Comparison of ENCODE assay signal across 9 cellular contexts in genomic region chr1:26284597-26285351, GRCh38. TPM values are rescaled to one million over a fixed set of nuclear protein-coding genes. Genes with fewer than 3 reads are reported as not detected.
DNase-seq lines count a peak whose midpoint lies in the region; ATAC-seq, FAIRE-seq and TF ChIP-seq lines count a peak whose summit lies in the region.
"Had no signal": no experiment of that assay in that cellular context is flagged by ENCODE, and none has a peak within 500 bp of the region (broad histone marks: within the 10 kb centered on the region; RNA-seq: fewer than 3 reads in every experiment).

No MANE protein-coding gene starts in this region.

- CTCF ChIA-PET in CD8-positive, alpha-beta memory T cell (lab: Charles Lee): interaction anchor here (0.9 to 21.9 kb wide), 24 partner anchors 9 to 147 kb away, joined by 3 to 840 read pairs (median 6); partner anchors contain the start of genes C1orf232, CD52, CEP85 and DHDDS

- peak; percentile 86 to 97 (median 91) for DNase-seq in CD8-positive, alpha-beta memory T cell
- DNase-seq in RPMI7951 (ENCODE audit: low read depth) (peak; percentile 96), activated T-helper 1 cell treated with Interleukin-2 at 50 U/mL for 16 hours (ENCODE audit: low read depth) (peak; percentile 90), fibroblast of the aortic adventitia (ENCODE audit: low read depth) (peak; percentile 90), pancreas (peak in 5 of 6 donors; percentile 43 to 83 (median 60))

- H3K27ac ChIP-seq in CD8-positive, alpha-beta memory T cell (ENCODE audit: low read depth, low read length): peak overlapping the region; percentile 60
- H3K27ac ChIP-seq in pancreas (no peak overlapping the region), thymus (ENCODE audit: low read depth) (peak overlapping the region; percentile 94)

- no peaks in the 10 kb centered on the region for H3K9me3 Mint-ChIP-seq in CD8-positive, alpha-beta memory T cell

- TF ChIP-seq CTCF in fibroblast of the aortic adventitia (IDR thresholded peaks at IDR 0.05; ENCODE audit: insufficient read depth, low read length) (peak; percentile 79), pancreas (IDR thresholded peaks at IDR 0.05) (peak; percentile 41 to 63 (median 52))

- POLR2A ChIA-PET in CD8-positive, alpha-beta memory T cell (lab: Charles Lee): interaction anchor here (0.5 to 10.6 kb wide), 14 partner anchors 9 to 1336 kb away, joined by 3 to 287 read pairs (median 4); partner anchors contain the start of genes CD52 and UBXN11

- H3K9me3 ChIP-seq in CD8-positive, alpha-beta memory T cell (ENCODE audit: low read length): no peaks in the 10 kb centered on the region
- H3K9me3 ChIP-seq in pancreas (no peaks in the 10 kb centered on the region), thymus (ENCODE audit: control insufficient read depth) (no peaks in the 10 kb centered on the region)

- H3K4me1 Mint-ChIP-seq in CD8-positive, alpha-beta memory T cell: peaks cover 84 to 93% (median 87%) of the 10 kb centered on the region in 3 donors

- no peaks in the 10 kb centered on the region for H3K27me3 Mint-ChIP-seq in CD8-positive, alpha-beta memory T cell

- FAIRE-seq in pancreas (lab: Jason Lieb, UNC): no peak
- FAIRE-seq: TTC549 had no signal

- H3K4me1 ChIP-seq in CD8-positive, alpha-beta memory T cell (ENCODE audit: insufficient read depth, low read length): peaks cover 93% of the 10 kb centered on the region
- peaks cover 0 to 12% (median 0%) of the 10 kb centered on the region in 3 donors for H3K4me1 ChIP-seq in pancreas
- peaks cover 73% of the 10 kb centered on the region for H3K4me1 ChIP-seq in thymus (ENCODE audit: control insufficient read depth, insufficient read depth, low read length)

- no peaks in the 10 kb centered on the region for H3K27me3 ChIP-seq in CD8-positive, alpha-beta memory T cell (ENCODE audit: insufficient read depth, low read length, poor library complexity, severe bottlenecking)
- H3K27me3 ChIP-seq in pancreas: no peaks in the 10 kb centered on the region
- no peaks in the 10 kb centered on the region for H3K27me3 ChIP-seq in thymus (ENCODE audit: control insufficient read depth, insufficient read depth)

- H3K36me3 Mint-ChIP-seq in CD8-positive, alpha-beta memory T cell: peaks cover 8 to 43% (median 9%) of the 10 kb centered on the region in 3 donors

- ATAC-seq in HG02678 (IDR thresholded peaks at IDR 0.05; ENCODE audit: unreplicated experiment) (peak; percentile 26), pancreas (peak; percentile 36 to 54 (median 48)), GM18498 (IDR thresholded peaks at IDR 0.05; ENCODE audit: unreplicated experiment) (no peak)

- WGBS in pancreas, 2 donors: 42 to 48% methylated on average over 22 of the region's 22 CpGs
- WGBS in thymus: 35% methylated on average over 22 of the region's 22 CpGs

- intact Hi-C loops in pancreas (cut with DNase I): loop anchor here in 1 of 3 donors (5.0 kb wide), 1 partner anchor 38 kb away; no protein-coding TSS in a partner anchor

- no peaks in the 10 kb centered on the region for H3K36me3 ChIP-seq in CD8-positive, alpha-beta memory T cell (ENCODE audit: insufficient read depth, low read length)
- no peaks in the 10 kb centered on the region for H3K36me3 ChIP-seq in pancreas
- peaks cover 20% of the 10 kb centered on the region for H3K36me3 ChIP-seq in thymus (ENCODE audit: control insufficient read depth, insufficient read depth)

- peak overlapping the region; percentile 68 to 94 (median 87) for H3K4me3 Mint-ChIP-seq in CD8-positive, alpha-beta memory T cell

- H3K4me3 ChIP-seq in CD8-positive, alpha-beta memory T cell (ENCODE audit: low read length): peak overlapping the region; percentile 60
- no peak overlapping the region for H3K4me3 ChIP-seq in fibroblast of the aortic adventitia (ENCODE audit: low read depth, low read length)
- H3K4me3 ChIP-seq in pancreas: no peak overlapping the region
- H3K4me3 ChIP-seq in thymus (ENCODE audit: low read length): no peak overlapping the region

- H3K27ac Mint-ChIP-seq in CD8-positive, alpha-beta memory T cell: peak overlapping the region; percentile 92 to 100 (median 99)

RNA-seq across cellular contexts. Expression of gene SH3BGRL3, which starts 4.9 kb away (rescaled TPM):
- total RNA-seq in CD8-positive, alpha-beta memory T cell: 100 to 1,000 TPM; 447 to 472 TPM
- polyA plus RNA-seq in CD8-positive, alpha-beta memory T cell: 1,786 TPM
- total RNA-seq in RPMI7951 (2014; rRNA removed; shearing (Covaris generic)): 224 and 307 TPM in 2 replicates
- total RNA-seq in fibroblast of the aortic adventitia (ENCODE audit: low replicate concordance): 18.1 and 114 TPM in 2 replicates
- total RNA-seq in pancreas: 10 to 100 TPM; 29.1 to 84.2 (median 48.8) TPM
- polyA plus RNA-seq in pancreas: 100 to 1,000 TPM in 1 of 2 donors, 10 to 100 TPM in 1; 61.0 to 109 TPM
- 261 TPM for polyA plus RNA-seq in thymus

RNA-seq across cellular contexts. Expression of gene UBXN11, which starts 21.7 kb away (rescaled TPM):
- 10 to 100 TPM; 35.2 to 35.8 TPM for total RNA-seq in CD8-positive, alpha-beta memory T cell
- polyA plus RNA-seq in CD8-positive, alpha-beta memory T cell: 14.3 TPM
- 4.7 and 5.7 TPM in 2 replicates for total RNA-seq in RPMI7951 (2014; rRNA removed; shearing (Covaris generic))
- 5.2 and 8.9 TPM in 2 replicates for total RNA-seq in fibroblast of the aortic adventitia (ENCODE audit: low replicate concordance)
- total RNA-seq in pancreas: 10 to 100 TPM in 4 of 6 donors, 1 to 10 TPM in 2; 8.7 to 15.9 (median 11.5) TPM
- 10 to 100 TPM; 44.0 to 61.6 TPM for polyA plus RNA-seq in pancreas
- 42.7 TPM for polyA plus RNA-seq in thymus

RNA-seq across cellular contexts. Expression of gene CD52, which starts 33.0 kb away (rescaled TPM):
- total RNA-seq in CD8-positive, alpha-beta memory T cell: 100 to 1,000 TPM; 355 to 388 TPM
- 7,622 TPM for polyA plus RNA-seq in CD8-positive, alpha-beta memory T cell
- not detected in 2 replicates for total RNA-seq in RPMI7951 (2014; rRNA removed; shearing (Covaris generic))
- total RNA-seq in fibroblast of the aortic adventitia (ENCODE audit: low replicate concordance): not detected in 2 replicates
- 10 to 100 TPM in 1 of 6 donors, 1 to 10 TPM in 4, under 1 TPM in 1; 0.98 to 13.0 (median 2.5) TPM for total RNA-seq in pancreas
- 1 to 10 TPM; 4.0 to 4.3 TPM for polyA plus RNA-seq in pancreas
- polyA plus RNA-seq in thymus: 1,113 TPM

RNA-seq across cellular contexts. Expression of gene CEP85, which starts 50.8 kb away (rescaled TPM):
- total RNA-seq in CD8-positive, alpha-beta memory T cell: 10 to 100 TPM; 28.8 to 29.7 TPM
- polyA plus RNA-seq in CD8-positive, alpha-beta memory T cell: 7.7 TPM
- 27.8 and 30.5 TPM in 2 replicates for total RNA-seq in RPMI7951 (2014; rRNA removed; shearing (Covaris generic))
- total RNA-seq in fibroblast of the aortic adventitia (ENCODE audit: low replicate concordance) (5.6 and 12.9 TPM in 2 replicates), pancreas (1 to 10 TPM; 2.7 to 6.6 (median 3.7) TPM)
- polyA plus RNA-seq in pancreas (1 to 10 TPM; 2.9 to 5.6 TPM), thymus (9.7 TPM)

Comparison
In these comparisons a context has a peak if more than half of its experiments do, and no peak if none do; other contexts are left out.
1. H3K27ac ChIP-seq: peak in CD8-positive, alpha-beta memory T cell (single experiment) and thymus (single experiment); none in pancreas (0 of 4).
2. RNA of gene CD52, which starts 33.0 kb away (total RNA-seq): 355 to 388 TPM in CD8-positive, alpha-beta memory T cell; 0.98 to 13.0 TPM in pancreas, not detected in RPMI7951 and not detected in fibroblast of the aortic adventitia; every median in the first group is over 10 times any median in the second.
3. Peak in every context shown above with its lines, with median percentiles within 50 percentile points of each other: DNase-seq.